Comparison of ENCODE assay signal across 1 cellular context in the genomic region with DNA sequence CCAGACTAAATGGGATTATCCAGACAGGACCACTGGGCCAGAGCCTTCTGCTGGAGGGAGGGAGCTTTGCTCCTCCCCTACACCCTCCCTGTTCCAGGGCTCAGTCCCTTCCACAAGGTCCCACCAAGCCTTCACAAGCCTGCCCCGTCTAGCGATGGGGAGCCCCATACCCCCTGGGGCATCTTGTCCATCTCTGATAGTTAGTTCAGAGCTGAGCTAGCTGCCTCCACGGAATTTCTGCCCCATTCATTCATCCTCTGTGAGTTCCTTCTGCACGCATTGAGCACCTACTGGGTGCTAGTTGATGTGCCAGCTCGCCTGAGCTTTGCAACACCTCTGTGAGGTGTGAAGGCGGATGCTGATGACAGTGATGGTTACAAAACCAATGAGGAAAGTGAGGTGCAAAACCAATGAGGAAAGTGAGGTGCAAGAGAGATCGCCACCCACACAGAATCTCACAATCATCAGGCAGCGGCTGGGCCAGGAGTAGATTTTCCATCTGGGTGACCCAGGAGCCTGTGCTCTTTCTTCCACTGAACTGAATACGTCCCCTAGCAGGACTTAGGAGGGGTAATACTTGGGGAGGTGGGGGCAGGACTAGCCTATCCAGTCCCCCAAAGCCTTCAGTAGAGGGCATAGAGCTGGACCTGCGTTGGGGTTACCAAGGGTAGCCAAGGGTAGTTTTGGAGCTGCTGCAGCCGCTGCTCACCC.
TF ChIP-seq lines count a peak whose summit lies in the region.

No MANE protein-coding gene starts in this region.

TF ChIP-seq in GM23338, 12 proteins besides CTCF, POLR2A, EP300 and RAD21 (continued from another document):
- TF ChIP-seq ZNF462 (CRISPR knock-in tag; IDR thresholded peaks at IDR 0.05), result no peak
